ENCODE assay signal across 8 cellular contexts in the genomic region with DNA sequence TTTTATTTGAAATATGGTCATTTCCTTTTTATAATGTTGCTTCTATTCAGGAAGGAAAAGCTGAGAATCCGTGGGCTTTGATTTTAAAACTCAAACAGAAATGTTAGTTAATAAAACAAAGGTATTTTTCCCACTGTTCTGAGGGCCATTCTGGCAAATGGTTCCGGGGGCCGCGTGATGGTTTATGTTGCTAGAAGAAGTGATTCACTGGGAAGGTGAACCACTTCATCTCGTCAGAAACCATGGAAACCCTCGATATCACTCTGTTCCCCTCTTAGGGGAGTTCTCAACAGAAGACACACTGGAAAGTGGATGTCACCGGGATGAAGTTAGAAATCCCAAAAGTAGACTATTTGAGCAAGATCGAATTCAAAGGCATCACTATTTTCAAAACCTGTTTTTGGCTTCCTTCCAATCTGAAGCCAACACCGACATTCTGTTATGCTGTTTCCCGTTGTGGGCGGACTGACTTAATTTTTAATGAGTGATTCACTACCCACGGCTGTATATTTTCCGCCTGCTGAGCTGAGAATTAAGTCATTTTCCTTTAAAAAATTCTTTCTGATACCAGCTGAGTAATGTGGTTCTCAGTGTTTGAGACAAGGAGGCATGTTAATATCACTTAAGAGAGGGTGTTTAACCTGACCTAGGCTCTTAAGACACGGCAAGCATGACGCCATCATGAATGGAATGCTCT.
DNase-seq lines count a peak whose midpoint lies in the region; ATAC-seq and TF ChIP-seq lines count a peak whose summit lies in the region.

No MANE protein-coding gene starts in this region.

- no peaks in the 10 kb centered on the region for H3K9me3 Mint-ChIP-seq in activated CD4-positive, alpha-beta T cell treated with anti-CD3 and anti-CD28 coated beads for 36 hours (ENCODE audit: low read depth)

- in situ Hi-C loops in GM23248 (cut with MboI), result no loop called here

- peak overlapping the region; percentile 51 for H3K4me2 ChIP-seq in GM23248 (ENCODE audit: unreplicated experiment)

- H4K20me1 ChIP-seq in GM23248 (ENCODE audit: insufficient read depth), result no peaks in the 10 kb centered on the region

- peak; percentile 91 for DNase-seq in GM23248
- peak; percentile 84 for DNase-seq in activated CD4-positive, alpha-beta T cell treated with anti-CD3 and anti-CD28 coated beads for 36 hours
- no peak for DNase-seq in esophagus squamous epithelium (lab: John Stamatoyannopoulos, UW)
- peak in 3 of 4 experiments; percentile 38 to 57 (median 54) for DNase-seq in stimulated activated CD4-positive, alpha-beta T cell treated with anti-CD3 and anti-CD28 coated beads, Interleukin-1b, Interleukin-23, amount 100 ng/mL, for 24 hours (ENCODE audit: low read depth in 4 of 4, low spot score in 1 of 4)
- no peak for DNase-seq in NK-92 treated with Interleukin-12 subunit alpha and Interleukin-12 subunit beta, amount 100 ng/mL, for 24 hours (lab: John Stamatoyannopoulos, UW)
- no peak for DNase-seq in epidermal melanocyte (ENCODE audit: insufficient read length, low spot score)
- no peak for DNase-seq in ovary

- TF ChIP-seq EP300 in ovary (IDR thresholded peaks at IDR 0.05), result no peak

- peak overlapping the region; percentile 54 for H3K9ac ChIP-seq in GM23248

- H3K36me3 Mint-ChIP-seq in activated CD4-positive, alpha-beta T cell treated with anti-CD3 and anti-CD28 coated beads for 36 hours (ENCODE audit: low read depth), result no peaks in the 10 kb centered on the region

- H2AFZ ChIP-seq in GM23248, result peak overlapping the region; percentile 4

- no peaks in the 10 kb centered on the region for H3K36me3 ChIP-seq in GM23248 (ENCODE audit: low read depth)
- H3K36me3 ChIP-seq in esophagus squamous epithelium, result no peaks in the 10 kb centered on the region
- no peaks in the 10 kb centered on the region for H3K36me3 ChIP-seq in ovary

- H3K4me3 ChIP-seq in GM23248 (peak overlapping the region; percentile 26), esophagus squamous epithelium (peak overlapping the region in 1 of 4 donors; percentile 30), ovary (no peak overlapping the region)

- TF ChIP-seq CTCF in esophagus squamous epithelium (IDR thresholded peaks at IDR 0.05), result no peak
- no peak for TF ChIP-seq CTCF in ovary (IDR thresholded peaks at IDR 0.05)

- no peaks in the 10 kb centered on the region for H3K79me2 ChIP-seq in GM23248 (ENCODE audit: insufficient read depth)

- CTCF ChIA-PET in activated CD4-positive, alpha-beta T cell treated with anti-CD3 and anti-CD28 coated beads for 36 hours (lab: Charles Lee), result interaction anchor here (0.6 to 3.1 kb wide), 14 partner anchors 9 to 158 kb away, joined by 3 to 12 read pairs (median 4); no protein-coding TSS in a partner anchor

- TF ChIP-seq POLR2A in esophagus squamous epithelium (IDR thresholded peaks at IDR 0.05) (no peak), ovary (IDR thresholded peaks at IDR 0.05) (no peak)

- peaks cover 24% of the 10 kb centered on the region for H3K4me1 ChIP-seq in GM23248 (ENCODE audit: insufficient read depth)
- H3K4me1 ChIP-seq in esophagus squamous epithelium, result peaks cover 4 to 36% (median 12%) of the 10 kb centered on the region in 3 donors
- H3K4me1 ChIP-seq in ovary (ENCODE audit: insufficient read depth), result peaks cover 5% of the 10 kb centered on the region

- POLR2A ChIA-PET in activated CD4-positive, alpha-beta T cell treated with anti-CD3 and anti-CD28 coated beads for 36 hours (lab: Charles Lee), result interaction anchor here (1.0 to 1.7 kb wide), 3 partner anchors 57 to 74 kb away, joined by 5 to 9 read pairs (median 7); no protein-coding TSS in a partner anchor

- H3K4me3 Mint-ChIP-seq in activated CD4-positive, alpha-beta T cell treated with anti-CD3 and anti-CD28 coated beads for 36 hours, result peak overlapping the region; percentile 21

- H3K9me3 ChIP-seq in GM23248 (ENCODE audit: low read depth), result no peaks in the 10 kb centered on the region
- H3K9me3 ChIP-seq in esophagus squamous epithelium, result no peaks in the 10 kb centered on the region
- no peaks in the 10 kb centered on the region for H3K9me3 ChIP-seq in ovary

- peak overlapping the region; percentile 89 for H3K27ac Mint-ChIP-seq in activated CD4-positive, alpha-beta T cell treated with anti-CD3 and anti-CD28 coated beads for 36 hours

- H3K27ac ChIP-seq in GM23248 (peak overlapping the region; percentile 79), esophagus squamous epithelium (peak overlapping the region; percentile 26 to 81 (median 68)), ovary (no peak overlapping the region)

- peak; percentile 77 for ATAC-seq in activated CD4-positive, alpha-beta T cell treated with anti-CD3 and anti-CD28 coated beads for 36 hours
- ATAC-seq in GM18520 (IDR thresholded peaks at IDR 0.05; ENCODE audit: unreplicated experiment), result no peak

- intact Hi-C loops in activated CD4-positive, alpha-beta T cell treated with anti-CD3 and anti-CD28 coated beads for 36 hours (cut with DNase I, micrococcal nuclease), result loop anchor here (1.0 to 5.0 kb wide), 9 partner anchors 20 to 220 kb away; a partner anchor contains a TSS
- intact Hi-C loops in esophagus squamous epithelium (cut with DNase I), result no loop called here
- intact Hi-C loops in ovary (cut with DNase I), result no loop called here

- H3K27me3 Mint-ChIP-seq in activated CD4-positive, alpha-beta T cell treated with anti-CD3 and anti-CD28 coated beads for 36 hours, result peaks cover 2% of the 10 kb centered on the region

- peaks cover 65% of the 10 kb centered on the region for H3K4me1 Mint-ChIP-seq in activated CD4-positive, alpha-beta T cell treated with anti-CD3 and anti-CD28 coated beads for 36 hours

- no peaks in the 10 kb centered on the region for H3K9me2 ChIP-seq in GM23248 (ENCODE audit: insufficient read depth)

- WGBS in GM23248 (ENCODE audit: low coverage in 1 of 2, low lambda C conversion rate in 2 of 2, missing lambda C conversion rate in 2 of 2), 2 experiments, result 24 to 27% methylated on average over 15 of the region's 15 CpGs
- 29 to 34% methylated on average over 15 of the region's 15 CpGs for WGBS in esophagus squamous epithelium, 2 donors
- 19 to 22% (median 19%) methylated on average over 15 of the region's 15 CpGs for WGBS in ovary, 3 donors

- no peaks in the 10 kb centered on the region for H3K27me3 ChIP-seq in GM23248 (replicated peaks; ENCODE audit: insufficient read depth)
- peaks cover 0 to 47% (median 0%) of the 10 kb centered on the region in 4 donors for H3K27me3 ChIP-seq in esophagus squamous epithelium
- no peaks in the 10 kb centered on the region for H3K27me3 ChIP-seq in ovary

- peaks cover 30% of the 10 kb centered on the region for H3F3A ChIP-seq in GM23248 (ENCODE audit: insufficient read depth)

Comparison
In these comparisons a context has a peak if more than half of its experiments do, and no peak if none do; other contexts are left out.
1. DNase-seq: peak in GM23248 (single experiment), activated CD4-positive, alpha-beta T cell treated with anti-CD3 and anti-CD28 coated beads for 36 hours (single experiment) and stimulated activated CD4-positive, alpha-beta T cell treated with anti-CD3 and anti-CD28 coated beads, Interleukin-1b, Interleukin-23, amount 100 ng/mL, for 24 hours (3 of 4); none in esophagus squamous epithelium (single experiment), NK-92 treated with Interleukin-12 subunit alpha and Interleukin-12 subunit beta, amount 100 ng/mL, for 24 hours (single experiment), epidermal melanocyte (single experiment) and ovary (0 of 5).
2. H3K27ac ChIP-seq: peak in GM23248 (single experiment) and esophagus squamous epithelium (4 of 4); none in ovary (0 of 2).
3. intact Hi-C loops: an anchor here in activated CD4-positive, alpha-beta T cell treated with anti-CD3 and anti-CD28 coated beads for 36 hours (1.0 to 5.0 kb wide); none called in esophagus squamous epithelium and ovary.